Comparison of ENCODE assay signal across 36 cellular contexts in genomic region chr15:37124330-37124729, GRCh38. TPM values are rescaled to one million over a fixed set of nuclear protein-coding genes. Genes with fewer than 3 reads are reported as not detected.
"Had no signal": no experiment of that assay in that cellular context is flagged by ENCODE, and none has a peak within 500 bp of the region (broad histone marks: within the 10 kb centered on the region; RNA-seq: fewer than 3 reads in every experiment).

No MANE protein-coding gene starts in this region.

- H3K27ac Mint-ChIP-seq: activated CD4-positive, alpha-beta memory T cell treated with anti-CD3 and anti-CD28 coated beads, Interleukin-2, amount 10 ng/mL, durations not matched to agents 7 days and 5 days; activated CD8-positive, alpha-beta memory T cell treated with anti-CD3 and anti-CD28 coated beads, Interleukin-2, amount 10 ng/mL, durations not matched to agents 7 days and 5 days; activated naive CD4-positive, alpha-beta T cell treated with anti-CD3 and anti-CD28 coated beads, Interleukin-2, amount 10 ng/mL, durations not matched to agents 7 days and 5 days; activated naive CD8-positive, alpha-beta T cell; activated naive CD8-positive, alpha-beta T cell treated with anti-CD3 and anti-CD28 coated beads, Interleukin-2, amount 50 U/mL, for 24 hours had no signal

- ATAC-seq: activated CD8-positive, alpha-beta memory T cell treated with anti-CD3 and anti-CD28 coated beads, Interleukin-2, amount 10 ng/mL, durations not matched to agents 7 days and 5 days; activated naive CD8-positive, alpha-beta T cell treated with anti-CD3 and anti-CD28 coated beads, Interleukin-2, amount 50 U/mL, for 24 hours had no signal

- H3K4me1 Mint-ChIP-seq: activated CD4-positive, alpha-beta memory T cell treated with anti-CD3 and anti-CD28 coated beads, Interleukin-2, amount 10 ng/mL, durations not matched to agents 7 days and 5 days; activated CD8-positive, alpha-beta memory T cell treated with anti-CD3 and anti-CD28 coated beads, Interleukin-2, amount 10 ng/mL, durations not matched to agents 7 days and 5 days; activated naive CD4-positive, alpha-beta T cell treated with anti-CD3 and anti-CD28 coated beads, Interleukin-2, amount 10 ng/mL, durations not matched to agents 7 days and 5 days; activated naive CD8-positive, alpha-beta T cell treated with anti-CD3 and anti-CD28 coated beads, Interleukin-2, amount 50 U/mL, for 24 hours had no signal

- H3K27me3 Mint-ChIP-seq: activated CD4-positive, alpha-beta memory T cell treated with anti-CD3 and anti-CD28 coated beads, Interleukin-2, amount 10 ng/mL, durations not matched to agents 7 days and 5 days; activated naive CD4-positive, alpha-beta T cell treated with anti-CD3 and anti-CD28 coated beads, Interleukin-2, amount 10 ng/mL, durations not matched to agents 7 days and 5 days had no signal

- H3K4me3 Mint-ChIP-seq: activated CD4-positive, alpha-beta memory T cell treated with anti-CD3 and anti-CD28 coated beads, Interleukin-2, amount 10 ng/mL, durations not matched to agents 7 days and 5 days; activated CD8-positive, alpha-beta memory T cell treated with anti-CD3 and anti-CD28 coated beads, Interleukin-2, amount 10 ng/mL, durations not matched to agents 7 days and 5 days; activated naive CD4-positive, alpha-beta T cell treated with anti-CD3 and anti-CD28 coated beads, Interleukin-2, amount 10 ng/mL, durations not matched to agents 7 days and 5 days; activated naive CD8-positive, alpha-beta T cell; activated naive CD8-positive, alpha-beta T cell treated with anti-CD3 and anti-CD28 coated beads, Interleukin-2, amount 50 U/mL, for 24 hours had no signal

- H3K27me3 ChIP-seq: MG63, Peyer's patch had no signal

- DNase-seq: activated CD4-positive, alpha-beta memory T cell treated with anti-CD3 and anti-CD28 coated beads, Interleukin-2, amount 10 ng/mL, durations not matched to agents 7 days and 5 days; activated CD4-positive, alpha-beta T cell treated with anti-CD3 and anti-CD28 coated beads for 1 hour; activated CD4-positive, alpha-beta T cell treated with anti-CD3 and anti-CD28 coated beads for 48 hours; activated CD4-positive, CD25-positive, alpha-beta regulatory T cell; activated CD8-positive, alpha-beta memory T cell treated with anti-CD3 and anti-CD28 coated beads for 24 hours; activated CD8-positive, alpha-beta memory T cell treated with anti-CD3 and anti-CD28 coated beads, Interleukin-2, amount 10 ng/mL, durations not matched to agents 7 days and 5 days; activated CD8-positive, alpha-beta memory T cell treated with anti-CD3 and anti-CD28 coated beads, Interleukin-2, amount 50 U/mL, for 48 hours; activated effector memory CD4-positive, alpha-beta T cell treated with Interleukin-2 at 50 U/mL for 16 hours; activated naive CD4-positive, alpha-beta T cell treated with anti-CD3 and anti-CD28 coated beads, Interleukin-2, amount 10 ng/mL, durations not matched to agents 7 days and 5 days; activated naive CD8-positive, alpha-beta T cell treated with anti-CD3 and anti-CD28 coated beads, Interleukin-2, amount 50 U/mL, for 24 hours; activated T-cell treated with anti-CD3 and anti-CD28 coated beads, Interleukin-2, amount 50 U/mL, for 48 hours; amniotic stem cell; aorta; brain microvascular endothelial cell; central memory CD4-positive, alpha-beta T cell; Kasumi-1; MG63; NCI-H1048; NCI-H1105 treated with DMSO at 0.1 percent for 48 hours; NCI-H1436; NCI-H1694; NCI-H1930; NCI-H2081 treated with DMSO at 0.1 percent for 48 hours; NCI-H226; NCI-H510A; NCI-H748 treated with DMSO at 0.1 percent for 48 hours; NK-92 treated with Interleukin-12 subunit alpha and Interleukin-12 subunit beta, amount 100 ng/mL, for 24 hours; Peyer's patch; RPMI8226; SHP77 treated with DMSO at 0.1 percent for 48 hours; T1000; WERI-Rb-1 had no signal

- H3K9me3 ChIP-seq: MG63, Peyer's patch, SJSA1 had no signal

- H3K4me3 ChIP-seq: MG63, Peyer's patch, SJSA1 had no signal

- H3K4me1 ChIP-seq: Peyer's patch, SJSA1 had no signal

- H3K9me3 Mint-ChIP-seq: activated CD4-positive, alpha-beta memory T cell treated with anti-CD3 and anti-CD28 coated beads, Interleukin-2, amount 10 ng/mL, durations not matched to agents 7 days and 5 days; activated naive CD4-positive, alpha-beta T cell treated with anti-CD3 and anti-CD28 coated beads, Interleukin-2, amount 10 ng/mL, durations not matched to agents 7 days and 5 days; activated naive CD8-positive, alpha-beta T cell treated with anti-CD3 and anti-CD28 coated beads, Interleukin-2, amount 50 U/mL, for 24 hours had no signal

- H3K36me3 ChIP-seq: brain microvascular endothelial cell, MG63, Peyer's patch, SJSA1, WERI-Rb-1 had no signal

- H3K36me3 Mint-ChIP-seq: activated CD8-positive, alpha-beta memory T cell treated with anti-CD3 and anti-CD28 coated beads, Interleukin-2, amount 10 ng/mL, durations not matched to agents 7 days and 5 days; activated naive CD4-positive, alpha-beta T cell treated with anti-CD3 and anti-CD28 coated beads, Interleukin-2, amount 10 ng/mL, durations not matched to agents 7 days and 5 days; activated naive CD8-positive, alpha-beta T cell had no signal

RNA-seq across cellular contexts. Expression of gene MEIS2, which starts 24.0 kb away (rescaled TPM):
- total RNA-seq: activated CD4-positive, alpha-beta memory T cell treated with anti-CD3 and anti-CD28 coated beads, Interleukin-2, amount 10 ng/mL, durations not matched to agents 7 days and 5 days; T-helper 1 cell treated with Interleukin-12 subunit alpha and Interleukin-12 subunit beta and Interleukin-4 antibody, amounts not matched to agents 30 ng/mL and 1 ng/mL, for 36 hours; T-helper 2 cell treated with Interferon-gamma antibody and Interleukin-4, amounts not matched to agents 100 ng/mL and 5 ng/mL, for 36 hours had no signal
